Comparison of ENCODE assay signal across 33 cellular contexts in genomic region chr6:89776583-89777233, GRCh38.
"Had no signal": no experiment of that assay in that cellular context is flagged by ENCODE, and none has a peak within 500 bp of the region (broad histone marks: within the 10 kb centered on the region; RNA-seq: fewer than 3 reads in every experiment).

No MANE protein-coding gene starts in this region.

- H3K36me3 ChIP-seq: prostate gland had no signal

- H3K4me1 Mint-ChIP-seq: activated naive CD4-positive, alpha-beta T cell treated with anti-CD3 and anti-CD28 coated beads, Interleukin-2, amount 10 ng/mL, durations not matched to agents 7 days and 5 days; activated naive CD8-positive, alpha-beta T cell treated with anti-CD3 and anti-CD28 coated beads, Interleukin-2, amount 10 ng/mL, durations not matched to agents 7 days and 5 days; mesothelial cell of epicardium; stimulated activated memory B cell treated with anti-CD40 and anti-IgM and Interleukin-4, amounts not matched to agents 10 μg/mL and 1 μg/mL and 100 μg/mL, for 72 hours; stimulated activated naive CD8-positive, alpha-beta T cell treated with anti-CD3 and anti-CD28 coated beads, Interleukin-15, amount 100 ng/mL, for 72 hours had no signal

- H3K27me3 Mint-ChIP-seq: activated CD4-positive, alpha-beta memory T cell treated with anti-CD3 and anti-CD28 coated beads for 36 hours; activated naive CD4-positive, alpha-beta T cell treated with anti-CD3 and anti-CD28 coated beads, Interleukin-2, amount 10 ng/mL, durations not matched to agents 7 days and 5 days; activated naive CD8-positive, alpha-beta T cell treated with anti-CD3 and anti-CD28 coated beads, Interleukin-2, amount 10 ng/mL, durations not matched to agents 7 days and 5 days; naive thymus-derived CD4-positive, alpha-beta T cell; stimulated activated memory B cell treated with anti-CD40 and anti-IgM and Interleukin-4, amounts not matched to agents 10 μg/mL and 1 μg/mL and 100 μg/mL, for 72 hours; stimulated activated naive CD8-positive, alpha-beta T cell treated with anti-CD3 and anti-CD28 coated beads, Interleukin-15, amount 100 ng/mL, for 72 hours had no signal

- H3K27ac Mint-ChIP-seq: activated CD4-positive, alpha-beta memory T cell treated with anti-CD3 and anti-CD28 coated beads for 36 hours; activated naive CD4-positive, alpha-beta T cell treated with anti-CD3 and anti-CD28 coated beads, Interleukin-2, amount 10 ng/mL, durations not matched to agents 7 days and 5 days; activated naive CD8-positive, alpha-beta T cell treated with anti-CD3 and anti-CD28 coated beads, Interleukin-2, amount 10 ng/mL, durations not matched to agents 7 days and 5 days; activated T-helper 1 cell treated with anti-CD3 and anti-CD28 coated beads, Interleukin-12 subunit alpha, Interleukin-12 subunit beta, Interleukin-2, Interleukin-4 antibody, amounts not matched to agents 30 ng/mL and 10 ng/mL and 1 ng/mL, durations not matched to agents 14 hours and 24 hours and 36 hours; mesothelial cell of epicardium; naive thymus-derived CD4-positive, alpha-beta T cell; stimulated activated memory B cell treated with anti-CD40 and anti-IgM and Interleukin-4, amounts not matched to agents 10 μg/mL and 1 μg/mL and 100 μg/mL, for 72 hours; stimulated activated naive CD8-positive, alpha-beta T cell treated with anti-CD3 and anti-CD28 coated beads, Interleukin-15, amount 100 ng/mL, for 72 hours had no signal

- H3K4me3 ChIP-seq: gastrocnemius medialis, pancreas, prostate gland, right atrium auricular region, upper lobe of left lung, vagina had no signal

- ATAC-seq: gastrocnemius medialis; left cardiac atrium; naive thymus-derived CD4-positive, alpha-beta T cell; pancreas; stimulated activated memory B cell treated with anti-CD40 and anti-IgM and Interleukin-4, amounts not matched to agents 10 μg/mL and 1 μg/mL and 100 μg/mL, for 72 hours; stimulated activated naive CD8-positive, alpha-beta T cell treated with anti-CD3 and anti-CD28 coated beads, Interleukin-15, amount 100 ng/mL, for 72 hours had no signal

- H3K27ac ChIP-seq: brain microvascular endothelial cell, epithelial cell of prostate, gastrocnemius medialis, pancreas, prostate gland, right atrium auricular region, upper lobe of left lung, vagina had no signal

- DNase-seq: activated CD4-positive, alpha-beta memory T cell treated with anti-CD3 and anti-CD28 coated beads for 36 hours; activated CD4-positive, alpha-beta T cell treated with anti-CD3 and anti-CD28 coated beads for 4 hours; activated CD8-positive, alpha-beta memory T cell treated with anti-CD3 and anti-CD28 coated beads, Interleukin-2, amount 50 U/mL, for 4 hours; activated effector memory CD4-positive, alpha-beta T cell treated with anti-CD3 and anti-CD28 coated beads, Interleukin-2, amount 50 U/mL, for 16 hours; activated naive CD4-positive, alpha-beta T cell treated with anti-CD3 and anti-CD28 coated beads, Interleukin-2, amount 10 ng/mL, durations not matched to agents 7 days and 5 days; activated naive CD8-positive, alpha-beta T cell treated with anti-CD3 and anti-CD28 coated beads, Interleukin-2, amount 10 ng/mL, durations not matched to agents 7 days and 5 days; activated T-cell treated with anti-CD3 and anti-CD28 coated beads, Interleukin-2, amount 50 U/mL, for 1 hour; amniotic stem cell; brain microvascular endothelial cell; caudate nucleus; dermis blood vessel endothelial cell; effector CD4-positive, alpha-beta T cell; gastrocnemius medialis; glutamatergic neuron; left cardiac atrium; naive thymus-derived CD4-positive, alpha-beta T cell; nucleus accumbens; pancreas; stimulated activated CD4-positive, alpha-beta T cell treated with anti-CD3 and anti-CD28 coated beads, Interleukin-12 subunit alpha, Interleukin-12 subunit beta, amount 100 ng/mL, for 4 hours; stimulated activated CD4-positive, alpha-beta T cell treated with anti-CD3 and anti-CD28 coated beads, Interleukin-4, amount 100 ng/mL, for 24 hours; stimulated activated naive CD8-positive, alpha-beta T cell treated with anti-CD3 and anti-CD28 coated beads, Interleukin-15, amount 100 ng/mL, for 72 hours; substantia nigra; upper lobe of left lung had no signal

- H3K4me3 Mint-ChIP-seq: activated CD4-positive, alpha-beta memory T cell treated with anti-CD3 and anti-CD28 coated beads for 36 hours; activated naive CD4-positive, alpha-beta T cell treated with anti-CD3 and anti-CD28 coated beads, Interleukin-2, amount 10 ng/mL, durations not matched to agents 7 days and 5 days; activated naive CD8-positive, alpha-beta T cell treated with anti-CD3 and anti-CD28 coated beads, Interleukin-2, amount 10 ng/mL, durations not matched to agents 7 days and 5 days; activated T-helper 1 cell treated with anti-CD3 and anti-CD28 coated beads, Interleukin-12 subunit alpha, Interleukin-12 subunit beta, Interleukin-2, Interleukin-4 antibody, amounts not matched to agents 30 ng/mL and 10 ng/mL and 1 ng/mL, durations not matched to agents 14 hours and 24 hours and 36 hours; mesothelial cell of epicardium; naive thymus-derived CD4-positive, alpha-beta T cell; stimulated activated memory B cell treated with anti-CD40 and anti-IgM and Interleukin-4, amounts not matched to agents 10 μg/mL and 1 μg/mL and 100 μg/mL, for 72 hours; stimulated activated naive CD8-positive, alpha-beta T cell treated with anti-CD3 and anti-CD28 coated beads, Interleukin-15, amount 100 ng/mL, for 72 hours had no signal

- H3K9me3 ChIP-seq: gastrocnemius medialis, pancreas, prostate gland, right atrium auricular region, upper lobe of left lung, vagina had no signal

- H3K4me1 ChIP-seq: gastrocnemius medialis, pancreas, prostate gland, right atrium auricular region, upper lobe of left lung, vagina had no signal

- H3K27me3 ChIP-seq: brain microvascular endothelial cell, gastrocnemius medialis, pancreas, right atrium auricular region, upper lobe of left lung, vagina had no signal

- H3K9me3 Mint-ChIP-seq: activated CD4-positive, alpha-beta memory T cell treated with anti-CD3 and anti-CD28 coated beads for 36 hours; activated naive CD4-positive, alpha-beta T cell treated with anti-CD3 and anti-CD28 coated beads, Interleukin-2, amount 10 ng/mL, durations not matched to agents 7 days and 5 days; activated naive CD8-positive, alpha-beta T cell treated with anti-CD3 and anti-CD28 coated beads, Interleukin-2, amount 10 ng/mL, durations not matched to agents 7 days and 5 days; activated T-helper 1 cell treated with anti-CD3 and anti-CD28 coated beads, Interleukin-12 subunit alpha, Interleukin-12 subunit beta, Interleukin-2, Interleukin-4 antibody, amounts not matched to agents 30 ng/mL and 10 ng/mL and 1 ng/mL, durations not matched to agents 14 hours and 24 hours and 36 hours; naive thymus-derived CD4-positive, alpha-beta T cell; stimulated activated memory B cell treated with anti-CD40 and anti-IgM and Interleukin-4, amounts not matched to agents 10 μg/mL and 1 μg/mL and 100 μg/mL, for 72 hours; stimulated activated naive CD8-positive, alpha-beta T cell treated with anti-CD3 and anti-CD28 coated beads, Interleukin-15, amount 100 ng/mL, for 72 hours had no signal

- FAIRE-seq: astrocyte, endometrium, keratinocyte, pancreas had no signal
